Comparison of ENCODE assay signal across 10 cellular contexts in genomic region chr1:212611000-212611636, GRCh38. TPM values are rescaled to one million over a fixed set of nuclear protein-coding genes. Genes with fewer than 3 reads are reported as not detected.
A peak's percentile ranks its signal among the peaks of the same experiment; 100 is the strongest.
DNase-seq lines count a peak whose midpoint lies in the region; ATAC-seq and TF ChIP-seq lines count a peak whose summit lies in the region.
"Had no signal": no experiment of that assay in that cellular context is flagged by ENCODE, and none has a peak within 500 bp of the region (broad histone marks: within the 10 kb centered on the region; RNA-seq: fewer than 3 reads in every experiment).

No MANE protein-coding gene starts in this region.

- H3K4me1 ChIP-seq in ES-I3 (ENCODE audit: insufficient read depth, low read length) (peaks cover 43% of the 10 kb centered on the region), Karpas-422 (ENCODE audit: low read length) (peaks cover 38% of the 10 kb centered on the region), ascending aorta (peaks cover 0 to 23% of the 10 kb centered on the region in 2 donors)
- H3K4me1 ChIP-seq in naive thymus-derived CD4-positive, alpha-beta T cell (ENCODE audit: control insufficient read depth in 2 of 2, insufficient read depth in 2 of 2, low read length in 2 of 2), result peaks cover 17 to 23% of the 10 kb centered on the region in 2 donors

- no peaks in the 10 kb centered on the region for H3K27me3 ChIP-seq in Karpas-422 (ENCODE audit: low read length)
- no peaks in the 10 kb centered on the region for H3K27me3 ChIP-seq in ascending aorta
- H3K27me3 ChIP-seq in naive thymus-derived CD4-positive, alpha-beta T cell (ENCODE audit: control insufficient read depth in 2 of 2, insufficient read depth in 2 of 2, low read length in 2 of 2), result peaks cover 16 to 24% of the 10 kb centered on the region in 2 donors

- H3K4me3 Mint-ChIP-seq in naive thymus-derived CD4-positive, alpha-beta T cell, result peak overlapping the region in 8 of 10 donors; percentile 8 to 98 (median 82)

- no peak overlapping the region for H2AFZ ChIP-seq in Karpas-422 (ENCODE audit: low read length)

- no peaks in the 10 kb centered on the region; the same call in 1 of the 2 replicates for H4K20me1 ChIP-seq in Karpas-422 (ENCODE audit: insufficient read depth, low read depth, low read length)

- no peak overlapping the region for H3K4me2 ChIP-seq in Karpas-422 (ENCODE audit: low read depth, low read length, poor library complexity, severe bottlenecking)

- TF ChIP-seq CTCF in ascending aorta (IDR thresholded peaks at IDR 0.05), result no peak

- H3K9me3 ChIP-seq in ES-I3 (ENCODE audit: control insufficient read depth, insufficient read depth, low read length), result no peaks in the 10 kb centered on the region
- no peaks in the 10 kb centered on the region for H3K9me3 ChIP-seq in Karpas-422 (ENCODE audit: low read length)
- no peaks in the 10 kb centered on the region for H3K9me3 ChIP-seq in ascending aorta
- no peaks in the 10 kb centered on the region for H3K9me3 ChIP-seq in naive thymus-derived CD4-positive, alpha-beta T cell (ENCODE audit: control insufficient read depth in 2 of 3, low read length in 3 of 3)

- ATAC-seq in naive thymus-derived CD4-positive, alpha-beta T cell, result no peak
- ATAC-seq in GM21576 (IDR thresholded peaks at IDR 0.05; ENCODE audit: unreplicated experiment) (no peak), HG03108 (IDR thresholded peaks at IDR 0.05; ENCODE audit: unreplicated experiment) (no peak)

- CTCF ChIA-PET in naive thymus-derived CD4-positive, alpha-beta T cell (lab: Charles Lee), result no interaction called here

- H3K9ac ChIP-seq in ES-I3 (ENCODE audit: low read depth, low read length) (peak overlapping the region; percentile 20; the same call in 1 of the 2 replicates), Karpas-422 (ENCODE audit: low read length) (no peak overlapping the region)

- intact Hi-C loops in ascending aorta (cut with DNase I), result no loop called here
- intact Hi-C loops in naive thymus-derived CD4-positive, alpha-beta T cell (cut with micrococcal nuclease), result loop anchor here in 1 of 2 donors (1.0 to 5.0 kb wide), 2 partner anchors 134 to 246 kb away; partner anchors contain the start of gene FLVCR1

- peak; percentile 57 for DNase-seq in Karpas-422
- no peak for DNase-seq in ascending aorta (ENCODE audit: low spot score in 2 of 2)
- DNase-seq in naive thymus-derived CD4-positive, alpha-beta T cell, result no peak
- no peak for DNase-seq in retina
- DNase-seq: dermis blood vessel endothelial cell, NCI-H2081, substantia nigra had no signal

- peaks cover 0 to 21% (median 0%) of the 10 kb centered on the region in 5 donors for H3K36me3 Mint-ChIP-seq in naive thymus-derived CD4-positive, alpha-beta T cell

- H3K27ac ChIP-seq in Karpas-422 (ENCODE audit: low read length) (no peak overlapping the region), ascending aorta (no peak overlapping the region)
- no peak overlapping the region for H3K27ac ChIP-seq in naive thymus-derived CD4-positive, alpha-beta T cell (ENCODE audit: low read depth, low read length)

- peak overlapping the region in 2 of 9 donors; percentile 36 to 63 for H3K27ac Mint-ChIP-seq in naive thymus-derived CD4-positive, alpha-beta T cell

- POLR2A ChIA-PET in naive thymus-derived CD4-positive, alpha-beta T cell (lab: Charles Lee), result interaction anchor here (0.6 to 0.9 kb wide), 2 partner anchors 53 to 1007 kb away, joined by 3 to 4 read pairs; no protein-coding TSS in a partner anchor

- peaks cover 17 to 57% (median 21%) of the 10 kb centered on the region in 7 donors for H3K4me1 Mint-ChIP-seq in naive thymus-derived CD4-positive, alpha-beta T cell

- H3K36me3 ChIP-seq in ES-I3 (ENCODE audit: insufficient read depth, low read length) (peaks cover 22% of the 10 kb centered on the region), Karpas-422 (ENCODE audit: insufficient read depth, low read length) (no peaks in the 10 kb centered on the region), ascending aorta (peaks cover 13 to 14% of the 10 kb centered on the region in 2 donors)
- H3K36me3 ChIP-seq in naive thymus-derived CD4-positive, alpha-beta T cell (ENCODE audit: control insufficient read depth in 2 of 3, insufficient read depth in 3 of 3, low read length in 3 of 3), result no peaks in the 10 kb centered on the region

- H3K27me3 Mint-ChIP-seq in naive thymus-derived CD4-positive, alpha-beta T cell, result peaks cover 20 to 42% (median 35%) of the 10 kb centered on the region in 5 donors

- H3K4me3 ChIP-seq in Karpas-422 (ENCODE audit: low read length) (no peak overlapping the region), ascending aorta (peak overlapping the region; percentile 64 to 78)
- no peak overlapping the region for H3K4me3 ChIP-seq in naive thymus-derived CD4-positive, alpha-beta T cell (ENCODE audit: low read length)

- H3K79me2 ChIP-seq in Karpas-422 (ENCODE audit: low read length), result no peaks in the 10 kb centered on the region

- peaks cover 0 to 2% (median 0%) of the 10 kb centered on the region in 11 donors for H3K9me3 Mint-ChIP-seq in naive thymus-derived CD4-positive, alpha-beta T cell

- H3K9me2 ChIP-seq in Karpas-422 (replicated peaks; ENCODE audit: insufficient read depth, low read length), result no peaks in the 10 kb centered on the region

RNA-seq across cellular contexts. Expression of gene ATF3, which starts 2.6 kb away (rescaled TPM):
- 4.1 and 8.0 TPM in 2 replicates for total RNA-seq in Karpas-422 (2014; rRNA removed; shearing (Covaris generic); ENCODE audit: low replicate concordance)
- total RNA-seq in ascending aorta, result 79.1 TPM
- 10 to 100 TPM in 3 of 5 experiments, under 1 TPM in 2; 0.57 to 83.4 (median 12.5) TPM for total RNA-seq in naive thymus-derived CD4-positive, alpha-beta T cell
- polyA plus RNA-seq in naive thymus-derived CD4-positive, alpha-beta T cell, result not detected

Comparison
In these comparisons a context has a peak if more than half of its experiments do, and no peak if none do; other contexts are left out.
1. H3K4me3 ChIP-seq: peak in ascending aorta (2 of 2); none in Karpas-422 (single experiment) and naive thymus-derived CD4-positive, alpha-beta T cell (single experiment).